In the genomic region with DNA sequence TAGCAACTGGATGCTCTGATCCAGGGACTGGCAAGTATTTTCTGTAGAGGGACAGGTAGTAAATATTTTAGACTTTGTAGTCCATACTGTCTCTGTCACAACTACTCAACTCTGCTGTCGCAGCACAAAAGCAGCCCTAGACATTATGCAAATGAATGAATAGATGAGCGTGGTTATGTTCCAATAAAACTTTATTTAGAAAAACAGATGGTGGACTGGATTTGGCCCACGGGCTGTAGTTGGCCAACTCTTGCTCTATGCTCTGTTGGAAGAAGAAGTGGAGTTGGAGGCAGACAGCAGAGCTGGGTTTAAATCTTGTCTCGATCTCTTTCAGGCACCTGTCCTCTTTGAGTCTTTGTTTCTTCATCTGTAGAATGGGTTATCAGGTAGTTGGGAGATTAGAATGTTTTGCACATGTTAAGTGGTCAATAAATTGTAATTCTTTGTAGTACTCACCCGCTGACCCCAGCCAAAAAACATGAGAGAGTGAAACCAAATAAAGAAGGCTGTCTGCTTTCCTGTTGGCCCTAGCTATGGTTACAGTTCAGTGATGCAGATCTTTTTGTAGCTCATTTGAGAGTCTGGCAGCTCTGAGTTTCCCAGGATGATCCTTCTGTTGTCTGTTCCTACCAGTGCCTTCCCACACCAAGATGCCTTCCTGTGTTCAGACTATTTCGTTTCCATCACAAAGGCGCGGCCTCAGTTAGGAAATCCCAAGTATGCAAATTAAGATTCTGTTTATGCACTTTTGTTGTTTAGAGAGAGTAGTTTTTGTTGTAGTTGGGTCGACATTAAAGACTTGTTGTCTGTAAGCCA, we compare ENCODE assay signal across 1 cellular context.
TF ChIP-seq lines count a peak whose summit lies in the region.

No MANE protein-coding gene starts in this region.

TF ChIP-seq in GM23338, 12 proteins besides CTCF, POLR2A, EP300 and RAD21 (continued from another document):
- TF ChIP-seq, protein P1, sequence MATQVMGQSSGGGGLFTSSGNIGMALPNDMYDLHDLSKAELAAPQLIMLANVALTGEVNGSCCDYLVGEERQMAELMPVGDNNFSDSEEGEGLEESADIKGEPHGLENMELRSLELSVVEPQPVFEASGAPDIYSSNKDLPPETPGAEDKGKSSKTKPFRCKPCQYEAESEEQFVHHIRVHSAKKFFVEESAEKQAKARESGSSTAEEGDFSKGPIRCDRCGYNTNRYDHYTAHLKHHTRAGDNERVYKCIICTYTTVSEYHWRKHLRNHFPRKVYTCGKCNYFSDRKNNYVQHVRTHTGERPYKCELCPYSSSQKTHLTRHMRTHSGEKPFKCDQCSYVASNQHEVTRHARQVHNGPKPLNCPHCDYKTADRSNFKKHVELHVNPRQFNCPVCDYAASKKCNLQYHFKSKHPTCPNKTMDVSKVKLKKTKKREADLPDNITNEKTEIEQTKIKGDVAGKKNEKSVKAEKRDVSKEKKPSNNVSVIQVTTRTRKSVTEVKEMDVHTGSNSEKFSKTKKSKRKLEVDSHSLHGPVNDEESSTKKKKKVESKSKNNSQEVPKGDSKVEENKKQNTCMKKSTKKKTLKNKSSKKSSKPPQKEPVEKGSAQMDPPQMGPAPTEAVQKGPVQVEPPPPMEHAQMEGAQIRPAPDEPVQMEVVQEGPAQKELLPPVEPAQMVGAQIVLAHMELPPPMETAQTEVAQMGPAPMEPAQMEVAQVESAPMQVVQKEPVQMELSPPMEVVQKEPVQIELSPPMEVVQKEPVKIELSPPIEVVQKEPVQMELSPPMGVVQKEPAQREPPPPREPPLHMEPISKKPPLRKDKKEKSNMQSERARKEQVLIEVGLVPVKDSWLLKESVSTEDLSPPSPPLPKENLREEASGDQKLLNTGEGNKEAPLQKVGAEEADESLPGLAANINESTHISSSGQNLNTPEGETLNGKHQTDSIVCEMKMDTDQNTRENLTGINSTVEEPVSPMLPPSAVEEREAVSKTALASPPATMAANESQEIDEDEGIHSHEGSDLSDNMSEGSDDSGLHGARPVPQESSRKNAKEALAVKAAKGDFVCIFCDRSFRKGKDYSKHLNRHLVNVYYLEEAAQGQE (IDR thresholded peaks at IDR 0.05; ENCODE audit: unreplicated experiment), result no peak
- TF ChIP-seq EZH2 (IDR thresholded peaks at IDR 0.05; ENCODE audit: low read depth, unreplicated experiment) (no peak), STAT1 (IDR thresholded peaks at IDR 0.05; ENCODE audit: unreplicated experiment) (no peak), JUNB (IDR thresholded peaks at IDR 0.05; ENCODE audit: unreplicated experiment) (no peak), EZH2phosphoT487 (IDR thresholded peaks at IDR 0.05; ENCODE audit: unreplicated experiment) (no peak), ZNF114 (CRISPR knock-in tag; IDR thresholded peaks at IDR 0.05) (no peak)
- TF ChIP-seq, protein P2, sequence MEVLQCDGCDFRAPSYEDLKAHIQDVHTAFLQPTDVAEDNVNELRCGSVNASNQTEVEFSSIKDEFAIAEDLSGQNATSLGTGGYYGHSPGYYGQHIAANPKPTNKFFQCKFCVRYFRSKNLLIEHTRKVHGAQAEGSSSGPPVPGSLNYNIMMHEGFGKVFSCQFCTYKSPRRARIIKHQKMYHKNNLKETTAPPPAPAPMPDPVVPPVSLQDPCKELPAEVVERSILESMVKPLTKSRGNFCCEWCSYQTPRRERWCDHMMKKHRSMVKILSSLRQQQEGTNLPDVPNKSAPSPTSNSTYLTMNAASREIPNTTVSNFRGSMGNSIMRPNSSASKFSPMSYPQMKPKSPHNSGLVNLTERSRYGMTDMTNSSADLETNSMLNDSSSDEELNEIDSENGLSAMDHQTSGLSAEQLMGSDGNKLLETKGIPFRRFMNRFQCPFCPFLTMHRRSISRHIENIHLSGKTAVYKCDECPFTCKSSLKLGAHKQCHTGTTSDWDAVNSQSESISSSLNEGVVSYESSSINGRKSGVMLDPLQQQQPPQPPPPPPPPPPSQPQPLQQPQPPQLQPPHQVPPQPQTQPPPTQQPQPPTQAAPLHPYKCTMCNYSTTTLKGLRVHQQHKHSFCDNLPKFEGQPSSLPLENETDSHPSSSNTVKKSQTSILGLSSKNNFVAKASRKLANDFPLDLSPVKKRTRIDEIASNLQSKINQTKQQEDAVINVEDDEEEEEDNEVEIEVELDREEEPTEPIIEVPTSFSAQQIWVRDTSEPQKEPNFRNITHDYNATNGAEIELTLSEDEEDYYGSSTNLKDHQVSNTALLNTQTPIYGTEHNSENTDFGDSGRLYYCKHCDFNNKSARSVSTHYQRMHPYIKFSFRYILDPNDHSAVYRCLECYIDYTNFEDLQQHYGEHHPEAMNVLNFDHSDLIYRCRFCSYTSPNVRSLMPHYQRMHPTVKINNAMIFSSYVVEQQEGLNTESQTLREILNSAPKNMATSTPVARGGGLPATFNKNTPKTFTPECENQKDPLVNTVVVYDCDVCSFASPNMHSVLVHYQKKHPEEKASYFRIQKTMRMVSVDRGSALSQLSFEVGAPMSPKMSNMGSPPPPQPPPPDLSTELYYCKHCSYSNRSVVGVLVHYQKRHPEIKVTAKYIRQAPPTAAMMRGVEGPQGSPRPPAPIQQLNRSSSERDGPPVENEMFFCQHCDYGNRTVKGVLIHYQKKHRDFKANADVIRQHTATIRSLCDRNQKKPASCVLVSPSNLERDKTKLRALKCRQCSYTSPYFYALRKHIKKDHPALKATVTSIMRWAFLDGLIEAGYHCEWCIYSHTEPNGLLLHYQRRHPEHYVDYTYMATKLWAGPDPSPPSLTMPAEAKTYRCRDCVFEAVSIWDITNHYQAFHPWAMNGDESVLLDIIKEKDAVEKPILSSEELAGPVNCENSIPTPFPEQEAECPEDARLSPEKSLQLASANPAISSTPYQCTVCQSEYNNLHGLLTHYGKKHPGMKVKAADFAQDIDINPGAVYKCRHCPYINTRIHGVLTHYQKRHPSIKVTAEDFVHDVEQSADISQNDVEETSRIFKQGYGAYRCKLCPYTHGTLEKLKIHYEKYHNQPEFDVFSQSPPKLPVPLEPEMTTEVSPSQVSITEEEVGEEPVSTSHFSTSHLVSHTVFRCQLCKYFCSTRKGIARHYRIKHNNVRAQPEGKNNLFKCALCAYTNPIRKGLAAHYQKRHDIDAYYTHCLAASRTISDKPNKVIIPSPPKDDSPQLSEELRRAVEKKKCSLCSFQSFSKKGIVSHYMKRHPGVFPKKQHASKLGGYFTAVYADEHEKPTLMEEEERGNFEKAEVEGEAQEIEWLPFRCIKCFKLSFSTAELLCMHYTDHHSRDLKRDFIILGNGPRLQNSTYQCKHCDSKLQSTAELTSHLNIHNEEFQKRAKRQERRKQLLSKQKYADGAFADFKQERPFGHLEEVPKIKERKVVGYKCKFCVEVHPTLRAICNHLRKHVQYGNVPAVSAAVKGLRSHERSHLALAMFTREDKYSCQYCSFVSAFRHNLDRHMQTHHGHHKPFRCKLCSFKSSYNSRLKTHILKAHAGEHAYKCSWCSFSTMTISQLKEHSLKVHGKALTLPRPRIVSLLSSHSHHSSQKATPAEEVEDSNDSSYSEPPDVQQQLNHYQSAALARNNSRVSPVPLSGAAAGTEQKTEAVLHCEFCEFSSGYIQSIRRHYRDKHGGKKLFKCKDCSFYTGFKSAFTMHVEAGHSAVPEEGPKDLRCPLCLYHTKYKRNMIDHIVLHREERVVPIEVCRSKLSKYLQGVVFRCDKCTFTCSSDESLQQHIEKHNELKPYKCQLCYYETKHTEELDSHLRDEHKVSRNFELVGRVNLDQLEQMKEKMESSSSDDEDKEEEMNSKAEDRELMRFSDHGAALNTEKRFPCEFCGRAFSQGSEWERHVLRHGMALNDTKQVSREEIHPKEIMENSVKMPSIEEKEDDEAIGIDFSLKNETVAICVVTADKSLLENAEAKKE (CRISPR knock-in tag; IDR thresholded peaks at IDR 0.05), result no peak
